20 cellular contexts compared by ENCODE assay signal in genomic region chr9:85645909-85646627, GRCh38.
"Had no signal": no experiment of that assay in that cellular context is flagged by ENCODE, and none has a peak within 500 bp of the region (broad histone marks: within the 10 kb centered on the region; RNA-seq: fewer than 3 reads in every experiment).

No MANE protein-coding gene starts in this region.

- H2AFZ ChIP-seq: neural progenitor cell had no signal

- H3K4me2 ChIP-seq: neural progenitor cell, smooth muscle cell had no signal

- H3K27me3 Mint-ChIP-seq: activated naive CD8-positive, alpha-beta T cell treated with anti-CD3 and anti-CD28 coated beads, Interleukin-2, amount 50 U/mL, for 24 hours; stimulated activated naive CD8-positive, alpha-beta T cell treated with anti-CD3 and anti-CD28 coated beads, Interleukin-15, Interleukin-2, amounts not matched to agents 100 ng/mL and 50 ng/mL, for 24 hours had no signal

- H3K4me1 ChIP-seq: gastroesophageal sphincter, neural progenitor cell, psoas muscle, right lobe of liver, suprapubic skin had no signal

- DNase-seq: activated CD4-positive, alpha-beta T cell treated with anti-CD3 and anti-CD28 coated beads for 48 hours; activated CD8-positive, alpha-beta memory T cell treated with anti-CD3 and anti-CD28 coated beads for 24 hours; activated naive CD4-positive, alpha-beta T cell treated with anti-CD3 and anti-CD28 coated beads for 36 hours; activated naive CD8-positive, alpha-beta T cell treated with anti-CD3 and anti-CD28 coated beads, Interleukin-2, amount 50 U/mL, for 24 hours; activated T-cell treated with anti-CD3 and anti-CD28 coated beads for 4 hours; aorta; islet precursor cell; midbrain; psoas muscle; right lobe of liver; trophoblast cell; WERI-Rb-1 had no signal

- H3K27ac Mint-ChIP-seq: activated naive CD4-positive, alpha-beta T cell treated with anti-CD3 and anti-CD28 coated beads for 36 hours; activated naive CD8-positive, alpha-beta T cell treated with anti-CD3 and anti-CD28 coated beads, Interleukin-2, amount 50 U/mL, for 24 hours; activated T-helper 2 cell treated with anti-CD3 and anti-CD28 coated beads, Interferon-gamma antibody, Interleukin-2, Interleukin-4, amounts not matched to agents 10 μg/mL and 5 μg/mL and 100 μg/mL, durations not matched to agents 14 hours and 24 hours and 36 hours; neural progenitor cell; stimulated activated naive CD8-positive, alpha-beta T cell treated with anti-CD3 and anti-CD28 coated beads, Interleukin-15, Interleukin-2, amounts not matched to agents 100 ng/mL and 50 ng/mL, for 24 hours; T-helper 1 cell treated with Interleukin-12 subunit alpha and Interleukin-12 subunit beta and Interleukin-4 antibody, amounts not matched to agents 30 μg/mL and 1 μg/mL, for 36 hours had no signal

- H3K27ac ChIP-seq: gastroesophageal sphincter, neural progenitor cell, psoas muscle, right lobe of liver, suprapubic skin, WERI-Rb-1 had no signal

- H3K4me1 Mint-ChIP-seq: neural progenitor cell had no signal

- ATAC-seq: activated naive CD8-positive, alpha-beta T cell treated with anti-CD3 and anti-CD28 coated beads, Interleukin-2, amount 50 U/mL, for 24 hours; gastroesophageal sphincter; psoas muscle; right lobe of liver had no signal

- H3K4me3 Mint-ChIP-seq: activated naive CD4-positive, alpha-beta T cell treated with anti-CD3 and anti-CD28 coated beads for 36 hours; activated naive CD8-positive, alpha-beta T cell treated with anti-CD3 and anti-CD28 coated beads, Interleukin-2, amount 50 U/mL, for 24 hours; neural progenitor cell; stimulated activated naive CD8-positive, alpha-beta T cell treated with anti-CD3 and anti-CD28 coated beads, Interleukin-15, Interleukin-2, amounts not matched to agents 100 ng/mL and 50 ng/mL, for 24 hours; T-helper 1 cell treated with Interleukin-12 subunit alpha and Interleukin-12 subunit beta and Interleukin-4 antibody, amounts not matched to agents 30 μg/mL and 1 μg/mL, for 36 hours had no signal

- H3K27me3 ChIP-seq: gastroesophageal sphincter, neural progenitor cell, right lobe of liver, suprapubic skin had no signal

- H3K4me3 ChIP-seq: gastroesophageal sphincter, lung, neural progenitor cell, psoas muscle, right lobe of liver, smooth muscle cell, suprapubic skin had no signal

- H3K9ac ChIP-seq: neural progenitor cell had no signal

- H3K9me3 Mint-ChIP-seq: activated naive CD4-positive, alpha-beta T cell treated with anti-CD3 and anti-CD28 coated beads for 36 hours; activated naive CD8-positive, alpha-beta T cell treated with anti-CD3 and anti-CD28 coated beads, Interleukin-2, amount 50 U/mL, for 24 hours; activated T-helper 2 cell treated with anti-CD3 and anti-CD28 coated beads, Interferon-gamma antibody, Interleukin-2, Interleukin-4, amounts not matched to agents 10 μg/mL and 5 μg/mL and 100 μg/mL, durations not matched to agents 14 hours and 24 hours and 36 hours; neural progenitor cell; stimulated activated naive CD8-positive, alpha-beta T cell treated with anti-CD3 and anti-CD28 coated beads, Interleukin-15, Interleukin-2, amounts not matched to agents 100 ng/mL and 50 ng/mL, for 24 hours; T-helper 1 cell treated with Interleukin-12 subunit alpha and Interleukin-12 subunit beta and Interleukin-4 antibody, amounts not matched to agents 30 μg/mL and 1 μg/mL, for 36 hours had no signal

- H3K36me3 ChIP-seq: right lobe of liver, suprapubic skin had no signal

- H3K9me3 ChIP-seq: gastroesophageal sphincter, psoas muscle, right lobe of liver, suprapubic skin had no signal
